9 cellular contexts compared by ENCODE assay signal in genomic region chr7:143345428-143345900, GRCh38. TPM values are rescaled to one million over a fixed set of nuclear protein-coding genes. Genes with fewer than 3 reads are reported as not detected.
DNase-seq lines count a peak whose midpoint lies in the region; ATAC-seq and TF ChIP-seq lines count a peak whose summit lies in the region.
"Had no signal": no experiment of that assay in that cellular context is flagged by ENCODE, and none has a peak within 500 bp of the region (broad histone marks: within the 10 kb centered on the region; RNA-seq: fewer than 3 reads in every experiment).

No MANE protein-coding gene starts in this region.

- H3K36me3 Mint-ChIP-seq in nephron progenitor cell (ENCODE audit: low read depth): no peaks in the 10 kb centered on the region

- H3K27ac ChIP-seq in right atrium auricular region (no peak overlapping the region), testis (no peak overlapping the region)
- H3K27ac ChIP-seq: BLaER1 treated with 17β-estradiol and CSF1 and Interleukin-3, amounts not matched to agents 10 nM and 100 nM had no signal

- peaks cover 64% of the 10 kb centered on the region for H3K27me3 Mint-ChIP-seq in nephron progenitor cell (ENCODE audit: low read depth, poor library complexity)

- H3K27ac Mint-ChIP-seq in nephron progenitor cell: no peak overlapping the region

- TF ChIP-seq CTCF in right atrium auricular region (IDR thresholded peaks at IDR 0.05): peak in 1 of 2 donors; percentile 62
- TF ChIP-seq CTCF in nephron progenitor cell (IDR thresholded peaks at IDR 0.05): peak; percentile 55
- TF ChIP-seq CTCF in testis (IDR thresholded peaks at IDR 0.05): peak in 2 of 3 experiments; percentile 27 to 44

- DNase-seq in Right ventricle myocardium inferior (ENCODE audit: missing footprints) (peak; percentile 89), right atrium auricular region (ENCODE audit: low spot score) (no peak), NCI-H1105 (lab: John Stamatoyannopoulos, UW) (peak; percentile 66), erythroblast (lab: John Stamatoyannopoulos, UW) (peak; percentile 10 to 25), nephron progenitor cell (peak; percentile 78), testis (peak; percentile 64)
- DNase-seq in activated CD8-positive, alpha-beta memory T cell treated with anti-CD3 and anti-CD28 coated beads for 48 hours (ENCODE audit: low read depth in 2 of 3, low spot score in 2 of 3): peak in 2 of 3 experiments; percentile 28 to 42

- H3K9me3 ChIP-seq in right atrium auricular region: no peaks in the 10 kb centered on the region
- no peaks in the 10 kb centered on the region for H3K9me3 ChIP-seq in testis

- TF ChIP-seq POLR2A in erythroblast (IDR thresholded peaks at IDR 0.05; ENCODE audit: low read length) (no peak), testis (IDR thresholded peaks at IDR 0.05) (no peak)

- no peaks in the 10 kb centered on the region for H3K27me3 ChIP-seq in right atrium auricular region
- H3K27me3 ChIP-seq in testis: no peaks in the 10 kb centered on the region
- H3K27me3 ChIP-seq: BLaER1 treated with 17β-estradiol and CSF1 and Interleukin-3, amounts not matched to agents 10 nM and 100 nM had no signal

- intact Hi-C loops in Right ventricle myocardium inferior (cut with DNase I): no loop called here
- intact Hi-C loops in testis (cut with DNase I; ENCODE audit: low total_unique reads): no loop called here

- H3K4me3 Mint-ChIP-seq in nephron progenitor cell: peak overlapping the region; percentile 72

- H3K4me1 Mint-ChIP-seq in nephron progenitor cell: peaks cover 5% of the 10 kb centered on the region

- peak; percentile 60 for ATAC-seq in Right ventricle myocardium inferior
- no peak for ATAC-seq in GM18498 (IDR thresholded peaks at IDR 0.05; ENCODE audit: unreplicated experiment)

- H3K9me3 Mint-ChIP-seq in nephron progenitor cell: no peaks in the 10 kb centered on the region

- peaks cover 0 to 4% of the 10 kb centered on the region in 2 donors for H3K4me1 ChIP-seq in right atrium auricular region
- H3K4me1 ChIP-seq in testis: no peaks in the 10 kb centered on the region
- H3K4me1 ChIP-seq: BLaER1 treated with 17β-estradiol and CSF1 and Interleukin-3, amounts not matched to agents 10 nM and 100 nM had no signal

- 3 to 5% methylated on average over 32 to 35 of the region's 35 CpGs for WGBS in testis, 2 donors

- H3K4me3 ChIP-seq in right atrium auricular region (peak overlapping the region in 1 of 2 donors; percentile 17), testis (peak overlapping the region in 1 of 2 donors; percentile 35)
- H3K4me3 ChIP-seq: BLaER1 treated with 17β-estradiol and CSF1 and Interleukin-3, amounts not matched to agents 10 nM and 100 nM had no signal

- H3K36me3 ChIP-seq in right atrium auricular region (no peaks in the 10 kb centered on the region), testis (ENCODE audit: low read depth, missing control alignments) (no peaks in the 10 kb centered on the region)
- H3K36me3 ChIP-seq: BLaER1 treated with 17β-estradiol and CSF1 and Interleukin-3, amounts not matched to agents 10 nM and 100 nM had no signal

RNA-seq across cellular contexts. Expression of gene FAM131B, which starts 17.0 kb away (rescaled TPM):
- total RNA-seq in Right ventricle myocardium inferior (0.73 TPM), right atrium auricular region (under 1 TPM; 0.08 to 0.48 TPM), testis (1 to 10 TPM; 1.2 TPM)
- 1.2 TPM for polyA plus RNA-seq in testis (ENCODE audit: insufficient read depth, low read depth, low replicate concordance)

RNA-seq across cellular contexts. Expression of gene CLCN1, which starts 29.6 kb away (rescaled TPM):
- total RNA-seq in Right ventricle myocardium inferior (not detected), right atrium auricular region (not detected), testis (1 to 10 TPM; 1.1 to 1.4 TPM)
- polyA plus RNA-seq in testis (ENCODE audit: insufficient read depth, low read depth, low replicate concordance): 2.7 TPM

RNA-seq across cellular contexts. Expression of gene ZYX, which starts 35.7 kb away (rescaled TPM):
- total RNA-seq in Right ventricle myocardium inferior: 75.9 TPM
- 10 to 100 TPM; 48.3 to 93.7 TPM for total RNA-seq in right atrium auricular region
- total RNA-seq in testis: 100 to 1,000 TPM; 164 to 222 TPM
- polyA plus RNA-seq in testis (ENCODE audit: insufficient read depth, low read depth, low replicate concordance): 190 TPM

RNA-seq across cellular contexts. Expression of gene CASP2, which starts 57.3 kb away (rescaled TPM):
- total RNA-seq in Right ventricle myocardium inferior: 11.8 TPM
- total RNA-seq in right atrium auricular region: 1 to 10 TPM; 5.2 to 7.6 TPM
- total RNA-seq in testis: 10 to 100 TPM; 23.6 to 26.5 TPM
- polyA plus RNA-seq in testis (ENCODE audit: insufficient read depth, low read depth, low replicate concordance): 20.7 TPM
